Comparison of ENCODE assay signal across 11 cellular contexts in the genomic region with DNA sequence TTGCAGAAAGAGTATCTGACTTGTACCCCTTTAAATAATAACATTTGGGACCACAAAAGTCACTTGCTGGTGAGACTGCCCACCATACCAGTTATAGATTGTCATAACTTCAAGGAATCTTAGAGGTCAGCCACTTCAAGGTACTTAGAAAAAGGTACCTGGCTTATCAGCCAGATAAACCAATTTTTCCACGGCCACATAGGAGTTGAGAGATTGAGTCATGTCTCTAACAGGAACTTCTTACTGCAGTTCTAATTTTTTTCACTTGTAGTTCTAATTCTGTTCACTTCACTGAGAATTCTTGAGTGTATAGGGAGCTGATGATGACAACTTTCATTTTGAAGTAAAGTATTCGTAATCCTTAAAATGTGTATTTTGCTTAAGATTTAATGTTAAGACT.
"Had no signal": no experiment of that assay in that cellular context is flagged by ENCODE, and none has a peak within 500 bp of the region (broad histone marks: within the 10 kb centered on the region; RNA-seq: fewer than 3 reads in every experiment).

No MANE protein-coding gene starts in this region.

- H3K36me3 Mint-ChIP-seq: stimulated activated memory B cell treated with anti-CD40 and anti-IgM and Interleukin-4, amounts not matched to agents 10 μg/mL and 1 μg/mL and 100 μg/mL, for 72 hours had no signal

- H3K4me1 ChIP-seq: gastroesophageal sphincter had no signal

- DNase-seq: activated gamma-delta T cell, heart right ventricle, mesendoderm, nephron progenitor cell, occipital lobe, SK-N-SH, T-helper 1 cell, trophoblast cell had no signal

- H3K9ac ChIP-seq: SK-N-SH had no signal

- H3K36me3 ChIP-seq: gastroesophageal sphincter, heart right ventricle had no signal

- H3K27me3 Mint-ChIP-seq: stimulated activated memory B cell treated with anti-CD40 and anti-IgM and Interleukin-4, amounts not matched to agents 10 μg/mL and 1 μg/mL and 100 μg/mL, for 72 hours had no signal

- H3K4me3 Mint-ChIP-seq: nephron progenitor cell; stimulated activated memory B cell treated with anti-CD40 and anti-IgM and Interleukin-4, amounts not matched to agents 10 μg/mL and 1 μg/mL and 100 μg/mL, for 72 hours had no signal

- H3K4me3 ChIP-seq: gastroesophageal sphincter, heart right ventricle had no signal

- H3K27ac Mint-ChIP-seq: nephron progenitor cell; stimulated activated memory B cell treated with anti-CD40 and anti-IgM and Interleukin-4, amounts not matched to agents 10 μg/mL and 1 μg/mL and 100 μg/mL, for 72 hours had no signal

- H3K9me3 Mint-ChIP-seq: nephron progenitor cell; stimulated activated memory B cell treated with anti-CD40 and anti-IgM and Interleukin-4, amounts not matched to agents 10 μg/mL and 1 μg/mL and 100 μg/mL, for 72 hours had no signal

- H3K27me3 ChIP-seq: gastroesophageal sphincter, heart right ventricle had no signal

- H3K4me2 ChIP-seq: SK-N-SH had no signal

- ATAC-seq: gastroesophageal sphincter; heart right ventricle; Right ventricle myocardium inferior; stimulated activated memory B cell treated with anti-CD40 and anti-IgM and Interleukin-4, amounts not matched to agents 10 μg/mL and 1 μg/mL and 100 μg/mL, for 72 hours had no signal

- H3K9me3 ChIP-seq: gastroesophageal sphincter, heart right ventricle, SK-N-SH had no signal

- H3K27ac ChIP-seq: gastroesophageal sphincter, heart right ventricle had no signal
